ENCODE assay signal across 8 cellular contexts in the genomic region with DNA sequence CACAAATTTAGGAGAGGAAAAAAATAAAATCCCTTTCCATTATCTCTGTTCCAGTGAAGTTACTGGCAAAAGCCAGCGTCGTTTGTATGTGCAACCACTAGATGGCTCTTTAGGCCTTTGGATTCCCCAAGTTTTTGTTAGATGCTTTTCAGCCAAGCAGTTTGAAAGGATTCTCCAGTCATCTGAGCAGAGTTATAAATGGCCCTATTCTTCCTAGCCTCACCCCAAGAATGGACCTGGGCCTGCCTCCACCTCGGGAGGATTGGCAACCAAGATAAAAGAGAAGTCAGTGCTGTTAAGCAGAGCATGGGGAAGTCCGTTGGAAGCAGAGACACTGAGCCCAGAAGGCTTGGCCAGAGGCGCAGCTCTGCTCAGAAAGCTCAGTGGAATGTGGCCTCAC. TPM values are rescaled to one million over a fixed set of nuclear protein-coding genes. Genes with fewer than 3 reads are reported as not detected.
DNase-seq lines count a peak whose midpoint lies in the region; ATAC-seq and TF ChIP-seq lines count a peak whose summit lies in the region.

No MANE protein-coding gene starts in this region.

- no peaks in the 10 kb centered on the region for H3K9me3 ChIP-seq in spleen

- no peak for TF ChIP-seq POLR2A in spleen (IDR thresholded peaks at IDR 0.05)

- H3K4me3 ChIP-seq in astrocyte of the spinal cord (ENCODE audit: low read depth, low read length), result no peak overlapping the region
- no peak overlapping the region for H3K4me3 ChIP-seq in spleen

- no peak overlapping the region for H3K27ac ChIP-seq in spleen

- no peaks in the 10 kb centered on the region for H3K36me3 Mint-ChIP-seq in activated T-cell treated with anti-CD3 and anti-CD28 coated beads, Interleukin-2, amount 50 U/mL, for 4 hours (ENCODE audit: insufficient read depth)

- H3K4me1 Mint-ChIP-seq in activated T-cell treated with anti-CD3 and anti-CD28 coated beads, Interleukin-2, amount 50 U/mL, for 4 hours (ENCODE audit: low read depth), result no peaks in the 10 kb centered on the region

- H3K36me3 ChIP-seq in spleen, result no peaks in the 10 kb centered on the region

- peaks cover 0 to 7% (median 0%) of the 10 kb centered on the region in 7 donors for H3K27me3 ChIP-seq in spleen (replicated peaks in 1 of 7)

- intact Hi-C loops in spleen (cut with DNase I; ENCODE audit: low total_unique reads), result loop anchor here (5.0 to 10.0 kb wide), 3 partner anchors 144 to 1096 kb away; no protein-coding TSS in a partner anchor

- ATAC-seq in activated T-cell treated with anti-CD3 and anti-CD28 coated beads, Interleukin-2, amount 50 U/mL, for 4 hours, result no peak
- ATAC-seq in HG02610 (IDR thresholded peaks at IDR 0.05; ENCODE audit: unreplicated experiment), result peak; percentile 67

- H3K4me1 ChIP-seq in spleen, result peaks cover 0 to 6% (median 0%) of the 10 kb centered on the region in 6 donors

- WGBS in spleen, 5 donors, result 29 to 32% (median 30%) methylated on average over 5 of the region's 5 CpGs

- in situ Hi-C loops in astrocyte of the spinal cord (cut with HindIII; ENCODE audit: low sequenced_read_pairs), result no loop called here

- no peak overlapping the region for H3K4me3 Mint-ChIP-seq in activated T-cell treated with anti-CD3 and anti-CD28 coated beads, Interleukin-2, amount 50 U/mL, for 4 hours

- no peaks in the 10 kb centered on the region for H3K9me3 Mint-ChIP-seq in activated T-cell treated with anti-CD3 and anti-CD28 coated beads, Interleukin-2, amount 50 U/mL, for 4 hours

- no peaks in the 10 kb centered on the region for H3K27me3 Mint-ChIP-seq in activated T-cell treated with anti-CD3 and anti-CD28 coated beads, Interleukin-2, amount 50 U/mL, for 4 hours (ENCODE audit: low read depth)

- DNase-seq in activated T-cell treated with anti-CD3 and anti-CD28 coated beads, Interleukin-2, amount 50 U/mL, for 1 hour, result peak; percentile 19
- no peak for DNase-seq in activated T-cell treated with anti-CD3 and anti-CD28 coated beads, Interleukin-2, amount 50 U/mL, for 4 hours
- DNase-seq in NCI-H460 (ENCODE audit: extremely low read depth, low read depth) (peak; percentile 23), astrocyte of the spinal cord (ENCODE audit: low read depth, low spot score) (peak; percentile 56), iPS-NIHi11 (ENCODE audit: low spot score) (peak; percentile 60), spleen (no peak), NCI-H128 (lab: John Stamatoyannopoulos, UW; ENCODE audit: unreplicated experiment) (no peak)

- peak; percentile 84 for TF ChIP-seq CTCF in astrocyte of the spinal cord (IDR thresholded peaks at IDR 0.05; ENCODE audit: low read depth, low read length)
- TF ChIP-seq CTCF in spleen (IDR thresholded peaks at IDR 0.05 in 8 of 11, conservative IDR thresholded peaks at IDR 0.05 in 3 of 11), result peak; percentile 25 to 76 (median 54)

RNA-seq across cellular contexts. Expression of a gene that starts 15.4 kb away (rescaled TPM):
- total RNA-seq in activated T-cell treated with anti-CD3 and anti-CD28 coated beads, Interleukin-2, amount 50 U/mL, for 4 hours, result not detected
- not detected in 2 replicates for total RNA-seq in NCI-H460 (2014; rRNA removed; shearing (Covaris generic))
- polyA plus RNA-seq in NCI-H460 (2014; cell fraction: nucleus; rRNA removed), result not detected in 2 replicates
- under 1 TPM in 2 of 7 donors, not detected in 5; 0.07 to 0.09 TPM for total RNA-seq in spleen
- under 1 TPM; 0.09 to 0.22 (median 0.20) TPM for polyA plus RNA-seq in spleen

Comparison
In these comparisons a context has a peak if more than half of its experiments do, and no peak if none do; other contexts are left out.
1. DNase-seq: peak in activated T-cell treated with anti-CD3 and anti-CD28 coated beads, Interleukin-2, amount 50 U/mL, for 1 hour (single experiment), NCI-H460 (single experiment), astrocyte of the spinal cord (single experiment) and iPS-NIHi11 (single experiment); none in activated T-cell treated with anti-CD3 and anti-CD28 coated beads, Interleukin-2, amount 50 U/mL, for 4 hours (single experiment), spleen (single experiment) and NCI-H128 (single experiment).